In the genomic region with DNA sequence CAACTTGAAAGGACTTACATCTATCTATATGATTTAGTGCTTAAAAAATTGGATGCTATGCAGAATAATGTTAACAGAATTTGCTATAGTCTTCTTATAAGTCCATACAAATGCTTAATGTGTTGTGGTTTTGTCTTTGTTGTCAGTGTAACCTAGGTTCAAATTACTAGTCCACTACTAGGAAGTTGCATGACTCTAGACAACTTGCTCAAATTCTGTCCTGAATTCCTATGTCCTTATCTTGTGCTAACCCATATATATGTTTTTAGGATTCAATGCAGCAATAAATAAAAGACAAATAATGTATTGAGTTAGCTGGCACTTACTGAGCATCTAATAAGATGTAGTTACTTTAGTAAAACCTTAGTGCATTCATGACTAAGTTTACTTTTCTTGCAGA, we compare ENCODE assay signal across 25 cellular contexts.
"Had no signal": no experiment of that assay in that cellular context is flagged by ENCODE, and none has a peak within 500 bp of the region (broad histone marks: within the 10 kb centered on the region; RNA-seq: fewer than 3 reads in every experiment).

No MANE protein-coding gene starts in this region.

- H3K27ac ChIP-seq: coronary artery, dorsolateral prefrontal cortex, esophagus squamous epithelium, gastrocnemius medialis, heart right ventricle, left lung, lower lobe of right lung had no signal

- DNase-seq: dermis blood vessel endothelial cell; dorsolateral prefrontal cortex; effector CD4-positive, alpha-beta T cell; effector memory CD4-positive, alpha-beta T cell; esophagus squamous epithelium; foreskin fibroblast; foreskin melanocyte; gastrocnemius medialis; glutamatergic neuron; head of caudate nucleus; heart right ventricle; hippocampal formation; left cardiac atrium; left lung; left ventricle myocardium superior; lower lobe of right lung; mesenchymal stem cell; mucosa of descending colon; naive B cell; naive thymus-derived CD8-positive, alpha-beta T cell had no signal

- ATAC-seq: esophagus mucosa; gastrocnemius medialis; heart right ventricle; left cardiac atrium; left lung; left ventricle myocardium superior; lower lobe of right lung; mucosa of descending colon; naive thymus-derived CD8-positive, alpha-beta T cell had no signal

- H3K4me1 ChIP-seq: esophagus squamous epithelium, gastrocnemius medialis, left lung, lower lobe of right lung had no signal

- H3K27me3 ChIP-seq: dorsolateral prefrontal cortex, esophagus squamous epithelium, gastrocnemius medialis, heart right ventricle, left lung had no signal

- H3K36me3 ChIP-seq: esophagus squamous epithelium, gastrocnemius medialis, heart right ventricle, left lung, lower lobe of right lung had no signal

- H3K9me3 ChIP-seq: esophagus squamous epithelium, gastrocnemius medialis, heart right ventricle, left lung, lower lobe of right lung, mucosa of descending colon had no signal

- H3K4me3 ChIP-seq: coronary artery, dorsolateral prefrontal cortex, esophagus squamous epithelium, gastrocnemius medialis, heart right ventricle, left lung, lower lobe of right lung, mucosa of descending colon had no signal

- FAIRE-seq: endothelial cell of umbilical vein, islet of Langerhans, keratinocyte had no signal
